Comparison of ENCODE assay signal across 11 cellular contexts in the genomic region with DNA sequence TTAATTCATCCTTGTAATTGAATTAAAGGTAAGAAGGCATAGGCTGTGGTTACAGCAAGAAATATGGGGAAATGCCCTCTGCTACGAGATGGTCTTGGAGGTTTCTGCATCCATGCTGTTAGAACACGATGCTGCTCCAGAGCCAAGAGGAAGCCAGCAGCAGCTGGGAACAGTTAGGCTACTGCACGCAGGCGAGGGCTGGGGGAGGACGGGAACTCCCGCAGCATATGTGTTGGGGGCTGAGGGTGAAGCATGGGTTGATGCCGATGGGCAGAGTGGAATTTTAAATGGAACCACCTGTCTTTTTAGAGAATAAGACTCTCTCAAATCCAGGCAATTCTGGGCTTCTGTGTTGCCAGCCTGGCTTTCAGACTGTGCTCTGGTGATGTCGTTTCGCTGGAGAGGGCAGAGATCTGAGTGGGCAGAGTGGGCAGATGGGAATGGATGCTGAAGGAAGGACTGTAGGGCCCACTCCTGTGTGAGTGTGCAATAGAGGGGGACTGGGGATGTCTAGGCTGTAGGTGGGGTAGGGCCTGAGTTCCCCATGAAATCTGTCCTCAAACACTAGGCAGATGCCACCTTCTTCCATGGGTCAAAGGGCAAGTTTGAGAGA.
DNase-seq lines count a peak whose midpoint lies in the region; ATAC-seq and TF ChIP-seq lines count a peak whose summit lies in the region.
"Had no signal": no experiment of that assay in that cellular context is flagged by ENCODE, and none has a peak within 500 bp of the region (broad histone marks: within the 10 kb centered on the region; RNA-seq: fewer than 3 reads in every experiment).

No MANE protein-coding gene starts in this region.

- no peaks in the 10 kb centered on the region for H3K36me3 ChIP-seq in BJ (ENCODE audit: control insufficient read depth, insufficient read depth, low read length)
- no peaks in the 10 kb centered on the region for H3K36me3 ChIP-seq in gastroesophageal sphincter
- H3K36me3 ChIP-seq in skeletal muscle satellite cell (ENCODE audit: insufficient read depth, low read length), result no peaks in the 10 kb centered on the region

- 50 to 86% methylated on average over 6 to 7 of the region's 9 CpGs for WGBS in gastroesophageal sphincter (ENCODE audit: low coverage in 1 of 2), 2 donors

- in situ Hi-C loops in G401 (cut with HindIII; ENCODE audit: low sequenced_read_pairs), result no loop called here

- CTCF ChIA-PET in BJ (lab: Yijun Ruan, JAX), result interaction anchor here (0.7 to 1.3 kb wide), 3 partner anchors 15 to 468 kb away, joined by 3 read pairs; no protein-coding TSS in a partner anchor

- no peak overlapping the region for H3K9ac ChIP-seq in skeletal muscle satellite cell (ENCODE audit: low read depth, low read length)

- H3K9me3 ChIP-seq in gastroesophageal sphincter, result no peaks in the 10 kb centered on the region
- H3K9me3 ChIP-seq in skeletal muscle satellite cell (replicated peaks; ENCODE audit: low read length), result no peaks in the 10 kb centered on the region

- TF ChIP-seq EP300 in gastroesophageal sphincter (IDR thresholded peaks at IDR 0.05), result no peak

- peak; percentile 16 for ATAC-seq in gastroesophageal sphincter
- no peak for ATAC-seq in HG02642 (IDR thresholded peaks at IDR 0.05; ENCODE audit: poor library complexity, unreplicated experiment)
- no peak for ATAC-seq in HG02571 (IDR thresholded peaks at IDR 0.05; ENCODE audit: unreplicated experiment)

- POLR2A ChIA-PET in BJ (lab: Charles Lee), result no interaction called here

- H3K4me3 ChIP-seq in BJ (ENCODE audit: low read depth, low read length) (no peak overlapping the region), gastroesophageal sphincter (no peak overlapping the region), skeletal muscle satellite cell (ENCODE audit: low read length) (peak overlapping the region; percentile 6)

- peak overlapping the region; percentile 42 for H3K4me2 ChIP-seq in skeletal muscle satellite cell (ENCODE audit: low read length)

- no peak for TF ChIP-seq POLR2A in gastroesophageal sphincter (IDR thresholded peaks at IDR 0.05)

- TF ChIP-seq CTCF in BJ (IDR thresholded peaks at IDR 0.05; ENCODE audit: insufficient read depth, low read depth, low read length) (no peak), gastroesophageal sphincter (IDR thresholded peaks at IDR 0.05) (no peak)

- H3K27me3 ChIP-seq in BJ (ENCODE audit: control insufficient read depth, insufficient read depth, low read length) (no peaks in the 10 kb centered on the region), gastroesophageal sphincter (no peaks in the 10 kb centered on the region), skeletal muscle satellite cell (ENCODE audit: control insufficient read depth, insufficient read depth, low read length) (no peaks in the 10 kb centered on the region)

- H3K27ac ChIP-seq in gastroesophageal sphincter, result peak overlapping the region in 3 of 4 donors; percentile 19 to 50 (median 23)

- DNase-seq in BJ (ENCODE audit: low read depth) (peak; percentile 56), RPMI7951 (ENCODE audit: low read depth) (peak; percentile 87), G401 (ENCODE audit: low spot score) (no peak)
- no peak for DNase-seq in activated CD8-positive, alpha-beta memory T cell treated with anti-CD3 and anti-CD28 coated beads, Interleukin-2, amount 50 U/mL, for 4 hours
- DNase-seq: activated T-cell treated with anti-CD3 and anti-CD28 coated beads for 4 hours, Calu3, Karpas-422 had no signal

- H3K4me1 ChIP-seq in gastroesophageal sphincter, result no peaks in the 10 kb centered on the region
- H3K4me1 ChIP-seq in skeletal muscle satellite cell (ENCODE audit: control insufficient read depth, insufficient read depth, low read length), result peaks cover 13% of the 10 kb centered on the region

Comparison
In these comparisons a context has a peak if more than half of its experiments do, and no peak if none do; other contexts are left out.
1. DNase-seq: peak in BJ (single experiment) and RPMI7951 (single experiment); none in activated CD8-positive, alpha-beta memory T cell treated with anti-CD3 and anti-CD28 coated beads, Interleukin-2, amount 50 U/mL, for 4 hours (single experiment) and G401 (single experiment).